Comparison of ENCODE assay signal across 20 cellular contexts in genomic region chr10:60566027-60566575, GRCh38.
DNase-seq lines count a peak whose midpoint lies in the region; ATAC-seq and TF ChIP-seq lines count a peak whose summit lies in the region.
"Had no signal": no experiment of that assay in that cellular context is flagged by ENCODE, and none has a peak within 500 bp of the region (broad histone marks: within the 10 kb centered on the region; RNA-seq: fewer than 3 reads in every experiment).

No MANE protein-coding gene starts in this region.

- peak; percentile 42 for ATAC-seq in activated CD8-positive, alpha-beta memory T cell treated with anti-CD3 and anti-CD28 coated beads, Interleukin-2, amount 10 ng/mL, durations not matched to agents 7 days and 5 days
- ATAC-seq in natural killer cell treated with Interleukin-12 subunit alpha and Interleukin-12 subunit beta and Interleukin-15 and Interleukin-18, amount 100 ng/mL, for 72 hours, result peak in 1 of 2 donors; percentile 73
- ATAC-seq in natural killer cell, result no peak
- ATAC-seq in activated CD8-positive, alpha-beta T cell treated with anti-CD3 and anti-CD28 coated beads for 36 hours, result peak; percentile 39
- peak; percentile 23 to 72 for ATAC-seq in stimulated activated naive B cell treated with anti-CD40 and anti-IgM and Interleukin-4, amounts not matched to agents 10 μg/mL and 1 μg/mL and 100 μg/mL, for 72 hours (replicated peaks)
- ATAC-seq: HCT116 had no signal

- H3K27me3 Mint-ChIP-seq in activated CD8-positive, alpha-beta memory T cell treated with anti-CD3 and anti-CD28 coated beads, Interleukin-2, amount 10 ng/mL, durations not matched to agents 7 days and 5 days, result no peaks in the 10 kb centered on the region
- peaks cover 4 to 7% of the 10 kb centered on the region in 2 donors for H3K27me3 Mint-ChIP-seq in natural killer cell treated with Interleukin-12 subunit alpha and Interleukin-12 subunit beta and Interleukin-15 and Interleukin-18, amount 100 ng/mL, for 72 hours
- no peaks in the 10 kb centered on the region for H3K27me3 Mint-ChIP-seq in natural killer cell (ENCODE audit: low read depth in 2 of 2)
- H3K27me3 Mint-ChIP-seq in activated CD8-positive, alpha-beta T cell treated with anti-CD3 and anti-CD28 coated beads for 36 hours, result peaks cover 2% of the 10 kb centered on the region
- H3K27me3 Mint-ChIP-seq in stimulated activated naive B cell treated with anti-CD40 and anti-IgM and Interleukin-4, amounts not matched to agents 10 μg/mL and 1 μg/mL and 100 μg/mL, for 72 hours, result peaks cover 9 to 14% of the 10 kb centered on the region in 2 donors

- CTCF ChIA-PET in activated CD8-positive, alpha-beta memory T cell treated with anti-CD3 and anti-CD28 coated beads, Interleukin-2, amount 10 ng/mL, durations not matched to agents 7 days and 5 days (lab: Charles Lee), result no interaction called here
- CTCF ChIA-PET in activated CD8-positive, alpha-beta T cell treated with anti-CD3 and anti-CD28 coated beads for 36 hours (lab: Charles Lee), result no interaction called here

- H3K36me3 Mint-ChIP-seq in activated CD8-positive, alpha-beta memory T cell treated with anti-CD3 and anti-CD28 coated beads, Interleukin-2, amount 10 ng/mL, durations not matched to agents 7 days and 5 days, result peaks cover 7% of the 10 kb centered on the region
- H3K36me3 Mint-ChIP-seq in natural killer cell treated with Interleukin-12 subunit alpha and Interleukin-12 subunit beta and Interleukin-15 and Interleukin-18, amount 100 ng/mL, for 72 hours, result peaks cover 26% of the 10 kb centered on the region
- no peaks in the 10 kb centered on the region for H3K36me3 Mint-ChIP-seq in natural killer cell
- H3K36me3 Mint-ChIP-seq in activated CD8-positive, alpha-beta T cell treated with anti-CD3 and anti-CD28 coated beads for 36 hours (ENCODE audit: low read depth), result peaks cover 4% of the 10 kb centered on the region
- peaks cover 3 to 15% of the 10 kb centered on the region in 2 donors for H3K36me3 Mint-ChIP-seq in stimulated activated naive B cell treated with anti-CD40 and anti-IgM and Interleukin-4, amounts not matched to agents 10 μg/mL and 1 μg/mL and 100 μg/mL, for 72 hours

- intact Hi-C loops in natural killer cell (cut with micrococcal nuclease), result no loop called here
- intact Hi-C loops in activated CD8-positive, alpha-beta T cell treated with anti-CD3 and anti-CD28 coated beads for 36 hours (cut with micrococcal nuclease), result no loop called here
- intact Hi-C loops in cardiac septum (cut with DNase I), result no loop called here

- no peak overlapping the region for H3K27ac Mint-ChIP-seq in activated CD8-positive, alpha-beta memory T cell treated with anti-CD3 and anti-CD28 coated beads, Interleukin-2, amount 10 ng/mL, durations not matched to agents 7 days and 5 days
- H3K27ac Mint-ChIP-seq in natural killer cell treated with Interleukin-12 subunit alpha and Interleukin-12 subunit beta and Interleukin-15 and Interleukin-18, amount 100 ng/mL, for 72 hours, result peak overlapping the region in 1 of 2 donors; percentile 66
- H3K27ac Mint-ChIP-seq in natural killer cell, result no peak overlapping the region
- H3K27ac Mint-ChIP-seq in activated CD8-positive, alpha-beta T cell treated with anti-CD3 and anti-CD28 coated beads for 36 hours, result peak overlapping the region; percentile 10
- H3K27ac Mint-ChIP-seq in stimulated activated naive B cell treated with anti-CD40 and anti-IgM and Interleukin-4, amounts not matched to agents 10 μg/mL and 1 μg/mL and 100 μg/mL, for 72 hours, result no peak overlapping the region
- H3K27ac Mint-ChIP-seq: CD8-positive, alpha-beta memory T cell had no signal

- H3K4me1 Mint-ChIP-seq in activated CD8-positive, alpha-beta memory T cell treated with anti-CD3 and anti-CD28 coated beads, Interleukin-2, amount 10 ng/mL, durations not matched to agents 7 days and 5 days, result peaks cover 18% of the 10 kb centered on the region
- H3K4me1 Mint-ChIP-seq in natural killer cell treated with Interleukin-12 subunit alpha and Interleukin-12 subunit beta and Interleukin-15 and Interleukin-18, amount 100 ng/mL, for 72 hours (ENCODE audit: low read depth in 2 of 2), result peaks cover 3 to 21% of the 10 kb centered on the region in 2 donors
- H3K4me1 Mint-ChIP-seq in natural killer cell, result no peaks in the 10 kb centered on the region
- H3K4me1 Mint-ChIP-seq in activated CD8-positive, alpha-beta T cell treated with anti-CD3 and anti-CD28 coated beads for 36 hours (ENCODE audit: low read depth), result peaks cover 9% of the 10 kb centered on the region
- no peaks in the 10 kb centered on the region for H3K4me1 Mint-ChIP-seq in stimulated activated naive B cell treated with anti-CD40 and anti-IgM and Interleukin-4, amounts not matched to agents 10 μg/mL and 1 μg/mL and 100 μg/mL, for 72 hours

- no peak overlapping the region for H3K4me3 Mint-ChIP-seq in activated CD8-positive, alpha-beta memory T cell treated with anti-CD3 and anti-CD28 coated beads, Interleukin-2, amount 10 ng/mL, durations not matched to agents 7 days and 5 days
- peak overlapping the region; percentile 67 for H3K4me3 Mint-ChIP-seq in natural killer cell treated with Interleukin-12 subunit alpha and Interleukin-12 subunit beta and Interleukin-15 and Interleukin-18, amount 100 ng/mL, for 72 hours
- no peak overlapping the region for H3K4me3 Mint-ChIP-seq in natural killer cell
- H3K4me3 Mint-ChIP-seq in activated CD8-positive, alpha-beta T cell treated with anti-CD3 and anti-CD28 coated beads for 36 hours, result no peak overlapping the region
- H3K4me3 Mint-ChIP-seq in stimulated activated naive B cell treated with anti-CD40 and anti-IgM and Interleukin-4, amounts not matched to agents 10 μg/mL and 1 μg/mL and 100 μg/mL, for 72 hours, result no peak overlapping the region
- H3K4me3 Mint-ChIP-seq: CD8-positive, alpha-beta memory T cell had no signal

- no peak for DNase-seq in activated CD8-positive, alpha-beta memory T cell treated with anti-CD3 and anti-CD28 coated beads, Interleukin-2, amount 10 ng/mL, durations not matched to agents 7 days and 5 days
- no peak for DNase-seq in activated CD8-positive, alpha-beta memory T cell treated with anti-CD3 and anti-CD28 coated beads, Interleukin-2, amount 50 U/mL, for 4 hours
- no peak for DNase-seq in natural killer cell treated with Interleukin-12 subunit alpha and Interleukin-12 subunit beta and Interleukin-15 and Interleukin-18, amount 100 ng/mL, for 72 hours (ENCODE audit: low spot score)
- DNase-seq in natural killer cell, result no peak
- DNase-seq in activated CD8-positive, alpha-beta T cell treated with anti-CD3 and anti-CD28 coated beads for 36 hours, result no peak
- DNase-seq in stimulated activated naive B cell treated with anti-CD40 and anti-IgM and Interleukin-4, amounts not matched to agents 10 μg/mL and 1 μg/mL and 100 μg/mL, for 72 hours, result no peak
- DNase-seq in HK-2 (ENCODE audit: unreplicated experiment), result no peak
- no peak for DNase-seq in cardiac septum (ENCODE audit: low spot score)
- DNase-seq: CD8-positive, alpha-beta memory T cell; EL; GF-D8; MV-4-11; NCI-H1105 treated with DMSO at 0.1 percent for 48 hours; NCI-H2029 treated with DMSO at 0.1 percent for 48 hours; NCI-H2171; NCI-H345; NCI-H524; NCI-H774; NK-92 treated with Interleukin-12 subunit alpha and Interleukin-12 subunit beta, amount 100 ng/mL, for 24 hours had no signal

- POLR2A ChIA-PET in activated CD8-positive, alpha-beta T cell treated with anti-CD3 and anti-CD28 coated beads for 36 hours (lab: Charles Lee), result no interaction called here

- TF ChIP-seq CTCF in natural killer cell (IDR thresholded peaks at IDR 0.05), result no peak
- TF ChIP-seq CTCF in activated CD8-positive, alpha-beta T cell treated with anti-CD3 and anti-CD28 coated beads for 36 hours (IDR thresholded peaks at IDR 0.05), result no peak

- peaks cover 3% of the 10 kb centered on the region for H3K9me3 Mint-ChIP-seq in activated CD8-positive, alpha-beta memory T cell treated with anti-CD3 and anti-CD28 coated beads, Interleukin-2, amount 10 ng/mL, durations not matched to agents 7 days and 5 days (ENCODE audit: low read depth)
- peaks cover 13% of the 10 kb centered on the region for H3K9me3 Mint-ChIP-seq in natural killer cell treated with Interleukin-12 subunit alpha and Interleukin-12 subunit beta and Interleukin-15 and Interleukin-18, amount 100 ng/mL, for 72 hours
- H3K9me3 Mint-ChIP-seq in natural killer cell, result peaks cover 5 to 12% of the 10 kb centered on the region in 2 donors
- H3K9me3 Mint-ChIP-seq in activated CD8-positive, alpha-beta T cell treated with anti-CD3 and anti-CD28 coated beads for 36 hours, result peaks cover 6% of the 10 kb centered on the region
- peaks cover 10 to 11% of the 10 kb centered on the region in 2 donors for H3K9me3 Mint-ChIP-seq in stimulated activated naive B cell treated with anti-CD40 and anti-IgM and Interleukin-4, amounts not matched to agents 10 μg/mL and 1 μg/mL and 100 μg/mL, for 72 hours

Comparison
In these comparisons a context has a peak if more than half of its experiments do, and no peak if none do; other contexts are left out.
1. ATAC-seq: peak in activated CD8-positive, alpha-beta memory T cell treated with anti-CD3 and anti-CD28 coated beads, Interleukin-2, amount 10 ng/mL, durations not matched to agents 7 days and 5 days (single experiment), activated CD8-positive, alpha-beta T cell treated with anti-CD3 and anti-CD28 coated beads for 36 hours (single experiment) and stimulated activated naive B cell treated with anti-CD40 and anti-IgM and Interleukin-4, amounts not matched to agents 10 μg/mL and 1 μg/mL and 100 μg/mL, for 72 hours (2 of 2); none in natural killer cell (0 of 3).